ENCODE assay signal across 10 cellular contexts in the genomic region with DNA sequence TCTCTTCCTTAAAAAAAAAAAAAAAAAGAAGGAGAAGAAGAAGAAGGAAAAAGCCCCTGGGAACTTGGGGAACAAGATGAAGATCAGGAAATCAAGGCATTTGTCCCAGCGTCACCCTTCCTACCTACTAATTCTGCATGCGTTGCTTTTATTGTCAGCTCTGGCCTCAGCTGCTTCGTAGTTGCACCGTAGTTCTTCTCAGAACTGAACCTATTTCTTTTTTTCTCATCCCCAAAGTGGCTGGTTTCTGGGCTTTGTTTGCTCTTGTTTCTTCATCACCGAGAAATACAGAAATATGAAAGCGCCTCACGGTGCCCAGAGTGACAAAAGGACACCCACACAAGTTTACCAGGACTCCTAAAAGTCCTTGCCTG. TPM values are rescaled to one million over a fixed set of nuclear protein-coding genes. Genes with fewer than 3 reads are reported as not detected.
DNase-seq lines count a peak whose midpoint lies in the region; ATAC-seq and TF ChIP-seq lines count a peak whose summit lies in the region.
"Had no signal": no experiment of that assay in that cellular context is flagged by ENCODE, and none has a peak within 500 bp of the region (broad histone marks: within the 10 kb centered on the region; RNA-seq: fewer than 3 reads in every experiment).

No MANE protein-coding gene starts in this region.

- H3K9ac ChIP-seq in SK-N-MC (ENCODE audit: insufficient read length): no peak overlapping the region

- H3K36me3 Mint-ChIP-seq in CD4-positive, alpha-beta memory T cell: no peaks in the 10 kb centered on the region
- no peaks in the 10 kb centered on the region for H3K36me3 Mint-ChIP-seq in osteocyte (ENCODE audit: unreplicated experiment)
- H3K36me3 Mint-ChIP-seq: IgD-negative memory B cell had no signal

- no peaks in the 10 kb centered on the region for H3K27me3 ChIP-seq in CD4-positive, alpha-beta memory T cell (ENCODE audit: insufficient read depth, low read length)
- H3K27me3 ChIP-seq in esophagus (ENCODE audit: control insufficient read depth in 1 of 2, insufficient read depth in 2 of 2, low read length in 2 of 2): no peaks in the 10 kb centered on the region

- POLR2A ChIA-PET in CD4-positive, alpha-beta memory T cell (lab: Charles Lee; ENCODE audit: partially characterized antibody): no interaction called here

- TF ChIP-seq CTCF in osteocyte (IDR thresholded peaks at IDR 0.05): no peak

- H3K9me3 Mint-ChIP-seq in CD4-positive, alpha-beta memory T cell: peaks cover 0 to 4% (median 0%) of the 10 kb centered on the region in 8 donors
- no peaks in the 10 kb centered on the region for H3K9me3 Mint-ChIP-seq in osteocyte (ENCODE audit: unreplicated experiment)
- H3K9me3 Mint-ChIP-seq: T-helper 2 cell treated with Interferon-gamma antibody and Interleukin-4, amounts not matched to agents 5 μg/mL and 100 μg/mL, for 36 hours had no signal

- H3K4me3 ChIP-seq in CD4-positive, alpha-beta memory T cell (ENCODE audit: low read length in 2 of 2): no peak overlapping the region
- H3K4me3 ChIP-seq in SK-N-MC (peak overlapping the region; percentile 81), esophagus (ENCODE audit: low read depth in 1 of 2, low read length in 2 of 2) (peak overlapping the region; percentile 42 to 44)

- no peak overlapping the region for H3K27ac Mint-ChIP-seq in CD4-positive, alpha-beta memory T cell
- H3K27ac Mint-ChIP-seq in osteocyte (ENCODE audit: unreplicated experiment): no peak overlapping the region
- H3K27ac Mint-ChIP-seq: IgD-negative memory B cell had no signal

- peaks cover 0 to 9% (median 5%) of the 10 kb centered on the region in 4 donors for H3K4me1 Mint-ChIP-seq in CD4-positive, alpha-beta memory T cell
- peaks cover 8% of the 10 kb centered on the region for H3K4me1 Mint-ChIP-seq in osteocyte (ENCODE audit: unreplicated experiment)

- no peaks in the 10 kb centered on the region for H3K9me3 ChIP-seq in CD4-positive, alpha-beta memory T cell (ENCODE audit: control insufficient read depth in 1 of 2, low read length in 2 of 2)
- H3K9me3 ChIP-seq in SK-N-MC (ENCODE audit: low read depth, low read length): no peaks in the 10 kb centered on the region
- no peaks in the 10 kb centered on the region for H3K9me3 ChIP-seq in esophagus (ENCODE audit: control insufficient read depth in 2 of 2, insufficient read depth in 1 of 2, low read depth in 1 of 2, low read length in 1 of 2)

- 12 to 14% methylated on average over 7 of the region's 7 CpGs for WGBS in esophagus, 2 donors

- no peaks in the 10 kb centered on the region for H3K36me3 ChIP-seq in CD4-positive, alpha-beta memory T cell (ENCODE audit: insufficient read depth, low read length)
- H3K36me3 ChIP-seq in SK-N-MC (ENCODE audit: insufficient read depth, low read length) (no peaks in the 10 kb centered on the region), esophagus (ENCODE audit: control insufficient read depth in 2 of 2, insufficient read depth in 2 of 2, low read length in 1 of 2) (no peaks in the 10 kb centered on the region)

- CTCF ChIA-PET in CD4-positive, alpha-beta memory T cell (lab: Charles Lee; ENCODE audit: partially characterized antibody): no interaction called here

- no peaks in the 10 kb centered on the region for H3K4me1 ChIP-seq in CD4-positive, alpha-beta memory T cell (ENCODE audit: insufficient read depth, low read length)
- H3K4me1 ChIP-seq in esophagus (ENCODE audit: control insufficient read depth in 2 of 2, insufficient read depth in 2 of 2, low read length in 1 of 2): peaks cover 4 to 7% of the 10 kb centered on the region in 2 donors

- no peak for ATAC-seq in HG03280 (IDR thresholded peaks at IDR 0.05; ENCODE audit: unreplicated experiment)
- no peak for ATAC-seq in GM19467 (IDR thresholded peaks at IDR 0.05; ENCODE audit: unreplicated experiment)

- intact Hi-C loops in CD4-positive, alpha-beta memory T cell (cut with micrococcal nuclease): no loop called here

- peak overlapping the region in 5 of 8 donors; percentile 15 to 65 (median 60) for H3K4me3 Mint-ChIP-seq in CD4-positive, alpha-beta memory T cell
- H3K4me3 Mint-ChIP-seq in osteocyte (ENCODE audit: unreplicated experiment): peak overlapping the region; percentile 66
- H3K4me3 Mint-ChIP-seq: T-helper 2 cell treated with Interferon-gamma antibody and Interleukin-4, amounts not matched to agents 5 μg/mL and 100 μg/mL, for 36 hours had no signal

- no peak overlapping the region for H3K27ac ChIP-seq in CD4-positive, alpha-beta memory T cell (ENCODE audit: low read depth, low read length)
- H3K27ac ChIP-seq in SK-N-MC (no peak overlapping the region), esophagus (ENCODE audit: low read depth in 2 of 2, low read length in 1 of 2) (no peak overlapping the region)

- DNase-seq in CD4-positive, alpha-beta memory T cell: no peak
- DNase-seq in SK-N-MC (ENCODE audit: low read depth, low spot score) (no peak), osteocyte (ENCODE audit: extremely low spot score, unreplicated experiment) (no peak), UCSD-AML1 (lab: John Stamatoyannopoulos, UW; ENCODE audit: unreplicated experiment) (no peak)
- no peak for DNase-seq in stimulated activated CD4-positive, alpha-beta T cell treated with anti-CD3 and anti-CD28 coated beads, Interleukin-4, amount 100 ng/mL, for 4 hours

- peaks cover 15 to 17% of the 10 kb centered on the region in 2 donors for H3K27me3 Mint-ChIP-seq in CD4-positive, alpha-beta memory T cell
- H3K27me3 Mint-ChIP-seq in osteocyte (ENCODE audit: unreplicated experiment): peaks cover 26% of the 10 kb centered on the region

RNA-seq across cellular contexts. Expression of a gene that starts 0.9 kb away (rescaled TPM):
- 1 to 10 TPM; 1.7 to 2.2 TPM for total RNA-seq in CD4-positive, alpha-beta memory T cell
- polyA plus RNA-seq in CD4-positive, alpha-beta memory T cell: 1 to 10 TPM; 1.5 to 5.1 TPM
- under 1 TPM; 0.45 to 0.59 TPM for polyA plus RNA-seq in esophagus
- not detected in 2 replicates for total RNA-seq in osteocyte

Comparison
In these comparisons a context has a peak if more than half of its experiments do, and no peak if none do; other contexts are left out.
1. H3K4me3 ChIP-seq: peak in SK-N-MC (single experiment) and esophagus (2 of 2); none in CD4-positive, alpha-beta memory T cell (0 of 2).